ENCODE assay signal across 14 cellular contexts in genomic region chr15:44340410-44340809, GRCh38. TPM values are rescaled to one million over a fixed set of nuclear protein-coding genes. Genes with fewer than 3 reads are reported as not detected.
DNase-seq lines count a peak whose midpoint lies in the region; ATAC-seq, FAIRE-seq and TF ChIP-seq lines count a peak whose summit lies in the region.
"Had no signal": no experiment of that assay in that cellular context is flagged by ENCODE, and none has a peak within 500 bp of the region (broad histone marks: within the 10 kb centered on the region; RNA-seq: fewer than 3 reads in every experiment).

No MANE protein-coding gene starts in this region.

- peaks cover 14% of the 10 kb centered on the region for H3F3A ChIP-seq in SK-N-SH (replicated peaks; ENCODE audit: insufficient read depth)

- H3K9ac ChIP-seq in SK-N-SH: no peak overlapping the region

- H3K27me3 ChIP-seq in SK-N-SH (ENCODE audit: insufficient read depth): no peaks in the 10 kb centered on the region
- H3K27me3 ChIP-seq in foreskin keratinocyte: no peaks in the 10 kb centered on the region
- H3K27me3 ChIP-seq in thoracic aorta (replicated peaks; ENCODE audit: insufficient read depth): no peaks in the 10 kb centered on the region
- H3K27me3 ChIP-seq: Peyer's patch had no signal

- TF ChIP-seq CTCF in SK-N-SH (IDR thresholded peaks at IDR 0.05): no peak
- TF ChIP-seq CTCF in foreskin keratinocyte (conservative IDR thresholded peaks at IDR 0.05): no peak
- TF ChIP-seq CTCF in thoracic aorta (IDR thresholded peaks at IDR 0.05): no peak

- POLR2A ChIA-PET in SK-N-SH (lab: Yijun Ruan, JAX): no interaction called here

- H3K36me3 ChIP-seq in SK-N-SH (replicated peaks in 1 of 2; ENCODE audit: control insufficient read depth in 1 of 2, insufficient read depth in 2 of 2, low read length in 1 of 2) (peaks cover 0 to 7% of the 10 kb centered on the region in 2 experiments), thoracic aorta (no peaks in the 10 kb centered on the region)

- DNase-seq in NCI-H1105 treated with DMSO at 0.1 percent for 48 hours (lab: John Stamatoyannopoulos, UW) (peak; percentile 5), NCI-H1105 (lab: John Stamatoyannopoulos, UW) (no peak), SK-N-SH (no peak), foreskin keratinocyte (peak; percentile 82 to 91), thoracic aorta (ENCODE audit: low spot score) (no peak), frontal cortex (ENCODE audit: low spot score in 2 of 2) (no peak)
- DNase-seq in stimulated activated CD4-positive, alpha-beta T cell treated with anti-CD3 and anti-CD28 coated beads, Interleukin-1b, Interleukin-23, amount 100 ng/mL, for 48 hours: no peak
- DNase-seq: 8988T; activated gamma-delta T cell; effector memory CD8-positive, alpha-beta T cell; left cardiac atrium; Peyer's patch; right cardiac atrium had no signal

- H3K4me3 ChIP-seq in SK-N-SH (ENCODE audit: low read depth in 2 of 2, low read length in 1 of 2) (no peak overlapping the region), thoracic aorta (peak overlapping the region; percentile 3)
- H3K4me3 ChIP-seq: Peyer's patch had no signal

- WGBS in SK-N-SH (ENCODE audit: low lambda C conversion rate): 79% methylated on average over 5 of the region's 5 CpGs

- peak; percentile 96 for ATAC-seq in foreskin keratinocyte
- peak; percentile 73 for ATAC-seq in thoracic aorta (ENCODE audit: insufficient number of reproducible peaks, low FRiP score, low read depth)
- ATAC-seq in activated CD4-positive, CD25-positive, alpha-beta regulatory T cell treated with anti-CD3 and anti-CD28 coated beads, Interleukin-2, amount 50 U/mL, for 24 hours: no peak
- ATAC-seq: effector memory CD8-positive, alpha-beta T cell; right cardiac atrium had no signal

- 0 out of 2 replicates have a peak, but pooled peaks cover 3% of the 10 kb centered on the region for H3K79me2 ChIP-seq in SK-N-SH (ENCODE audit: insufficient read depth)

- H3K4me1 ChIP-seq in SK-N-SH (ENCODE audit: control insufficient read depth in 1 of 2, insufficient read depth in 2 of 2, low read depth in 1 of 2, low read length in 1 of 2): peaks cover 0 to 7% of the 10 kb centered on the region in 2 experiments; a peak in 2 of 4 replicates
- peaks cover 11% of the 10 kb centered on the region for H3K4me1 ChIP-seq in foreskin keratinocyte
- peaks cover 0 to 13% of the 10 kb centered on the region in 2 donors for H3K4me1 ChIP-seq in thoracic aorta (ENCODE audit: control insufficient read depth in 1 of 2, low read depth in 2 of 2)
- H3K4me1 ChIP-seq: Peyer's patch had no signal

- H3K9me2 ChIP-seq in SK-N-SH: no peaks in the 10 kb centered on the region

- H4K20me1 ChIP-seq in SK-N-SH (ENCODE audit: insufficient read depth): no peaks in the 10 kb centered on the region

- peak overlapping the region in 1 of 2 experiments; percentile 44; a peak in 1 of 4 replicates for H3K27ac ChIP-seq in SK-N-SH (ENCODE audit: low read depth in 2 of 2, low read length in 1 of 2)
- no peak overlapping the region for H3K27ac ChIP-seq in foreskin keratinocyte
- peak overlapping the region; percentile 37 to 53 for H3K27ac ChIP-seq in thoracic aorta
- H3K27ac ChIP-seq: Peyer's patch had no signal

- no peak overlapping the region for H3K4me2 ChIP-seq in SK-N-SH

- TF ChIP-seq EP300 in SK-N-SH (IDR thresholded peaks at IDR 0.05; ENCODE audit: borderline replicate concordance in 1 of 2, low read depth in 1 of 2, low read length in 1 of 2): no peak

- TF ChIP-seq RAD21 in SK-N-SH (IDR thresholded peaks at IDR 0.05; ENCODE audit: low read length): no peak

- no peak for FAIRE-seq in frontal cortex (lab: Jason Lieb, UNC)

- no peak overlapping the region for H2AFZ ChIP-seq in SK-N-SH (ENCODE audit: low read depth)

- H3K9me3 ChIP-seq in SK-N-SH (no peaks in the 10 kb centered on the region), thoracic aorta (no peaks in the 10 kb centered on the region)
- H3K9me3 ChIP-seq: Peyer's patch had no signal

- CTCF ChIA-PET in SK-N-SH (lab: Yijun Ruan, JAX): interaction anchor here (1.5 kb wide), 1 partner anchor 12 kb away, joined by 4 read pairs; no protein-coding TSS in a partner anchor

TF ChIP-seq in SK-N-SH, 30 proteins besides CTCF, POLR2A, EP300 and RAD21:
- TF ChIP-seq TCF12 (IDR thresholded peaks at IDR 0.05) (peak; percentile 19; the same call in 1 of the 2 replicates), NFIC (IDR thresholded peaks at IDR 0.05; ENCODE audit: borderline replicate concordance) (peak; percentile 65; the same call in 1 of the 2 replicates), GABPA (IDR thresholded peaks at IDR 0.05; ENCODE audit: low read depth) (no peak), JUND (IDR thresholded peaks at IDR 0.05) (peak; percentile 27; the same call in 1 of the 2 replicates)
TF ChIP-seq in SK-N-SH: peak in this region for 3.

RNA-seq across cellular contexts. Expression of gene GOLM2, which starts 51.9 kb away (rescaled TPM):
- polyA plus RNA-seq in SK-N-SH (2012; rRNA removed) (28.1 and 33.3 TPM in 2 replicates), foreskin keratinocyte (10.1 and 10.4 TPM in 2 replicates)
- polyA plus RNA-seq in SK-N-SH (2012; cell fraction: cytosol; rRNA removed): 47.4 and 56.2 TPM in 2 replicates
- polyA plus RNA-seq in SK-N-SH (2012; cell fraction: nucleus; rRNA removed): 10.7 and 18.6 TPM in 2 replicates
- total RNA-seq in foreskin keratinocyte (31.4 and 35.6 TPM in 2 replicates), thoracic aorta (100 to 1,000 TPM; 110 to 136 TPM), frontal cortex (232 TPM)

Comparison
In these comparisons a context has a peak if more than half of its experiments do, and no peak if none do; other contexts are left out.
1. DNase-seq: peak in NCI-H1105 treated with DMSO at 0.1 percent for 48 hours (single experiment) and foreskin keratinocyte (2 of 2); none in NCI-H1105 (single experiment), SK-N-SH (single experiment), thoracic aorta (single experiment), frontal cortex (0 of 2) and stimulated activated CD4-positive, alpha-beta T cell treated with anti-CD3 and anti-CD28 coated beads, Interleukin-1b, Interleukin-23, amount 100 ng/mL, for 48 hours (single experiment).
2. ATAC-seq: peak in foreskin keratinocyte (single experiment) and thoracic aorta (single experiment); none in activated CD4-positive, CD25-positive, alpha-beta regulatory T cell treated with anti-CD3 and anti-CD28 coated beads, Interleukin-2, amount 50 U/mL, for 24 hours (0 of 2).